ENCODE assay signal across 18 cellular contexts in the genomic region with DNA sequence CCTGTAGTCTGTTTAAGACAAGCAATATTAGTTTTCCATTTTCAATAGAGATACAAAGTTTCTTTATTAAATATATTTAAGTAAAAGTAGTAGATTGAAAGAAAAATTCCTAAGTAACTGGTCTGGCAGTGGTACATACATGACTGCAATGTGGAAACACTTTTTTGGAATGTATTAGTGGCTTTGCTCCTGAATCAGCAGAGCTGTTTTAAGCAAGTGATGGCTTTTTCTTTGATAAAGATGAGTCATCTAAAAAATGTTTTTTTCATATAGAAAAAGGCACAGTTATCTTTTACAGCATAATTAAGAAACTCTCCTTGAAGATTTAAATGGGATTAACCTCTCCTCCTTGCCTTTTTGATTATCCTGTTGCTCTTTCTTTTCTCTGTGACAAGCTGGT. TPM values are rescaled to one million over a fixed set of nuclear protein-coding genes. Genes with fewer than 3 reads are reported as not detected.
DNase-seq lines count a peak whose midpoint lies in the region; ATAC-seq, FAIRE-seq and TF ChIP-seq lines count a peak whose summit lies in the region.
"Had no signal": no experiment of that assay in that cellular context is flagged by ENCODE, and none has a peak within 500 bp of the region (broad histone marks: within the 10 kb centered on the region; RNA-seq: fewer than 3 reads in every experiment).

No MANE protein-coding gene starts in this region.

- CTCF ChIA-PET in K562 (lab: Yijun Ruan, JAX; ENCODE audit: low intra/inter-chr PET ratio): no interaction called here
- CTCF ChIA-PET in HEK293T (lab: Yijun Ruan, JAX): no interaction called here

- no peak for TF ChIP-seq EP300 in K562 (IDR thresholded peaks at IDR 0.05; ENCODE audit: low read length)

- ATAC-seq in K562: no peak
- no peak for ATAC-seq in GM18861 (IDR thresholded peaks at IDR 0.05; ENCODE audit: unreplicated experiment)
- no peak for ATAC-seq in GM18870 (IDR thresholded peaks at IDR 0.05; ENCODE audit: unreplicated experiment)

- H3K79me2 ChIP-seq in K562 (ENCODE audit: control insufficient read depth, insufficient read depth, low read length): no peaks in the 10 kb centered on the region

- no peak overlapping the region for H3K4me2 ChIP-seq in K562 (ENCODE audit: insufficient read depth, low read length)
- H3K4me2 ChIP-seq in mesenchymal stem cell (ENCODE audit: low read length, poor library complexity, severe bottlenecking): no peak overlapping the region

- H3K4me3 ChIP-seq in AG09309 (ENCODE audit: control insufficient read depth, low read depth, low read length) (no peak overlapping the region), K562 (no peak overlapping the region), mesenchymal stem cell (ENCODE audit: insufficient read depth in 1 of 2, low read depth in 1 of 2, low read length in 2 of 2) (no peak overlapping the region)
- H3K4me3 ChIP-seq: heart right ventricle had no signal

- no peak overlapping the region for H3K18ac ChIP-seq in mesenchymal stem cell (ENCODE audit: low read depth in 1 of 2, low read length in 2 of 2)

- H3K9ac ChIP-seq in K562 (ENCODE audit: insufficient read depth in 1 of 2, low read depth in 2 of 2, low read length in 2 of 2) (no peak overlapping the region), mesenchymal stem cell (ENCODE audit: low read length) (peak overlapping the region; percentile 61)

- no peak overlapping the region for H4K8ac ChIP-seq in mesenchymal stem cell (ENCODE audit: low read length)

- H3K9me3 ChIP-seq in K562 (replicated peaks; ENCODE audit: control insufficient read depth, insufficient read depth, low read depth, low read length) (no peaks in the 10 kb centered on the region), mesenchymal stem cell (ENCODE audit: control insufficient read depth, low read length) (no peaks in the 10 kb centered on the region)
- H3K9me3 ChIP-seq: heart right ventricle had no signal

- no peak overlapping the region for H2BK15ac ChIP-seq in mesenchymal stem cell (ENCODE audit: low read depth, poor library complexity, severe bottlenecking)

- FAIRE-seq in K562 (lab: Jason Lieb, UNC): no peak
- FAIRE-seq: endothelial cell of umbilical vein, H1 had no signal

- H3K4me1 ChIP-seq in K562 (replicated peaks in 1 of 2; ENCODE audit: control insufficient read depth in 2 of 2, insufficient read depth in 2 of 2, low read length in 2 of 2): no peaks in the 10 kb centered on the region
- no peaks in the 10 kb centered on the region for H3K4me1 ChIP-seq in mesenchymal stem cell (ENCODE audit: control insufficient read depth, insufficient read depth, low read depth, low read length)

- H2BK120ac ChIP-seq in mesenchymal stem cell (ENCODE audit: low read depth, low read length): no peak overlapping the region

- H2AFZ ChIP-seq in K562 (ENCODE audit: low read depth, low read length) (no peak overlapping the region), mesenchymal stem cell (ENCODE audit: low read depth, low read length) (no peak overlapping the region)

- H3K23ac ChIP-seq in mesenchymal stem cell (ENCODE audit: low read length in 2 of 2): no peak overlapping the region

- H4K20me1 ChIP-seq in K562 (replicated peaks; ENCODE audit: control insufficient read depth, insufficient read depth, low read length): peaks cover 4% of the 10 kb centered on the region; the same call in 1 of the 2 replicates

- no peak for TF ChIP-seq CTCF in AG09309 (IDR thresholded peaks at IDR 0.05; ENCODE audit: control insufficient read depth, insufficient read depth, low read depth, low read length, missing control alignments)
- TF ChIP-seq CTCF in K562 (IDR thresholded peaks at IDR 0.05 in 2 of 3, conservative IDR thresholded peaks at IDR 0.05 in 1 of 3; ENCODE audit: insufficient read depth in 2 of 3, low read depth in 1 of 3, low read length in 3 of 3): no peak

- no peak overlapping the region for H3K14ac ChIP-seq in mesenchymal stem cell (ENCODE audit: low read length in 2 of 2)

- H3K27me3 ChIP-seq in K562 (ENCODE audit: control insufficient read depth in 2 of 2, insufficient read depth in 2 of 2, low read length in 2 of 2): no peaks in the 10 kb centered on the region
- no peaks in the 10 kb centered on the region for H3K27me3 ChIP-seq in mesenchymal stem cell (ENCODE audit: control insufficient read depth in 1 of 2, insufficient read depth in 1 of 2, low read length in 2 of 2)
- H3K27me3 ChIP-seq: heart right ventricle had no signal

- no peak overlapping the region for H2BK12ac ChIP-seq in mesenchymal stem cell (ENCODE audit: low read length in 2 of 2)

- POLR2A ChIA-PET in K562 (lab: Yijun Ruan, JAX): interaction anchor here (1.2 to 3.0 kb wide), 2 partner anchors 10 to 16 kb away, joined by 4 to 8 read pairs; no protein-coding TSS in a partner anchor
- POLR2A ChIA-PET in HEK293T (lab: Yijun Ruan, JAX): no interaction called here

- H2BK5ac ChIP-seq in mesenchymal stem cell (ENCODE audit: low read depth, low read length, poor library complexity, severe bottlenecking): no peak overlapping the region

- no peaks in the 10 kb centered on the region for H3K9me1 ChIP-seq in K562 (ENCODE audit: control insufficient read depth, insufficient read depth, low read length)

- DNase-seq in AG09309 (ENCODE audit: low read depth) (peak; percentile 25), HS-5 (ENCODE audit: low read depth) (peak; percentile 14), K562 (ENCODE audit: extremely low read depth in 1 of 4, low spot score in 3 of 4) (no peak), mesenchymal stem cell (no peak), HEK293T (ENCODE audit: extremely low spot score) (no peak), DMS 273 (lab: John Stamatoyannopoulos, UW; ENCODE audit: unreplicated experiment) (no peak)
- DNase-seq: activated CD4-positive, alpha-beta T cell treated with anti-CD3 and anti-CD28 coated beads, Interleukin-2, amount 10 ng/mL, durations not matched to agents 7 days and 5 days; heart right ventricle; Kasumi-1; left cardiac atrium; naive B cell; NCI-H146; stimulated activated CD4-positive, alpha-beta T cell treated with anti-CD3 and anti-CD28 coated beads, Interleukin-1b, Interleukin-23, amount 100 ng/mL, for 48 hours had no signal

- no peak overlapping the region for H3K4ac ChIP-seq in mesenchymal stem cell (ENCODE audit: low read depth in 1 of 2, low read length in 2 of 2)

- no peak overlapping the region for H2AK5ac ChIP-seq in mesenchymal stem cell (ENCODE audit: low read length, severe bottlenecking)

- H3K27ac ChIP-seq in K562 (ENCODE audit: extremely low read depth, low read depth, low read length): no peak overlapping the region
- no peak overlapping the region for H3K27ac ChIP-seq in mesenchymal stem cell (ENCODE audit: low read length, poor library complexity, severe bottlenecking)
- H3K27ac ChIP-seq: C4-2B had no signal

- no peak overlapping the region for H4K91ac ChIP-seq in mesenchymal stem cell (ENCODE audit: low read length)

- peaks cover 26% of the 10 kb centered on the region for H3K79me1 ChIP-seq in mesenchymal stem cell (replicated peaks; ENCODE audit: low read length, poor library complexity, severe bottlenecking)

- BruUV-seq in K562 (replicated peaks; lab: Mats Ljungman, UMichigan): no TSS peak

- TF ChIP-seq RAD21 in K562 (CRISPR knock-in tag; conservative IDR thresholded peaks at IDR 0.05 in 1 of 2, IDR thresholded peaks at IDR 0.05 in 1 of 2): no peak

- TF ChIP-seq POLR2A in K562 (conservative IDR thresholded peaks at IDR 0.05): no peak

- in situ Hi-C loops in K562 (cut with MboI): no loop called here

- intact Hi-C loops in K562 (cut with micrococcal nuclease): no loop called here

- peaks cover 92% of the 10 kb centered on the region for H3K36me3 ChIP-seq in K562 (ENCODE audit: control insufficient read depth, insufficient read depth, low read length)
- H3K36me3 ChIP-seq in mesenchymal stem cell (ENCODE audit: control insufficient read depth in 1 of 2, insufficient read depth in 2 of 2, low read depth in 1 of 2, low read length in 2 of 2): peaks cover 21 to 88% of the 10 kb centered on the region in 2 experiments

TF ChIP-seq in K562, 482 proteins besides CTCF, POLR2A, EP300 and RAD21:
- TF ChIP-seq ZNF316 (IDR thresholded peaks at IDR 0.05) (0 out of 2 replicates have a peak, but pooled peaks have one; percentile 21), SUPT5H (IDR thresholded peaks at IDR 0.05) (no peak)

TF ChIP-seq in HEK293T, 16 proteins besides CTCF, POLR2A, EP300 and RAD21 (continues in another document):
- TF ChIP-seq BHLHE40 (IDR thresholded peaks at IDR 0.05; ENCODE audit: borderline replicate concordance) (no peak), L3MBTL2 (conservative IDR thresholded peaks at IDR 0.05) (no peak), NFRKB (IDR thresholded peaks at IDR 0.05) (no peak), FOXK2 (IDR thresholded peaks at IDR 0.05) (no peak), FOXM1 (IDR thresholded peaks at IDR 0.05; ENCODE audit: borderline replicate concordance) (no peak), LEF1 (IDR thresholded peaks at IDR 0.05; ENCODE audit: borderline replicate concordance) (no peak), HDGF (IDR thresholded peaks at IDR 0.05; ENCODE audit: borderline replicate concordance) (no peak), SP1 (IDR thresholded peaks at IDR 0.05) (no peak), TARDBP (IDR thresholded peaks at IDR 0.05) (no peak), ZNF384 (IDR thresholded peaks at IDR 0.05) (no peak), SUZ12 (IDR thresholded peaks at IDR 0.05) (no peak), ARNT (IDR thresholded peaks at IDR 0.05) (no peak), ELF4 (IDR thresholded peaks at IDR 0.05) (no peak)

RNA-seq across cellular contexts. Expression of a gene that starts 34.9 kb away (rescaled TPM):
- 103 and 245 TPM in 2 replicates for total RNA-seq in K562 (2011; cell fraction: chromatin; rRNA removed; ENCODE audit: low replicate concordance)
- 51.0 and 66.5 TPM in 2 replicates for total RNA-seq in K562 (2011; cell fraction: nucleolus; rRNA removed)
- total RNA-seq in K562 (2011; cell fraction: nucleoplasm; rRNA removed): 131 and 168 TPM in 2 replicates
- total RNA-seq in K562 (2014; rRNA removed) (20.5 and 23.2 TPM in 2 replicates), K562 (2014; rRNA removed; fragmentation: Illumina TruSeq; extraction: Trizol) (24.8 and 28.7 TPM in 2 replicates), K562 (2015; rRNA removed; fragmentation: Illumina TruSeq; extraction: Trizol) (21.7 and 24.5 TPM in 2 replicates), K562 (2021) (36.9 and 37.9 TPM in 2 replicates)
- polyA plus RNA-seq in K562 (2011; rRNA removed) (54.3 and 95.4 TPM in 2 replicates), K562 (2014; fragmentation: Illumina TruSeq; extraction: Trizol) (23.5 and 26.7 TPM in 2 replicates), K562 (2014; fragmentation: Nextera tagmentation; extraction: Ambion mirVana) (10 to 100 TPM in 1 of 2 experiments, 1 to 10 TPM in 1; 7.5 to 11.7 TPM), K562 (2014; rRNA removed) (26.2 and 31.5 TPM in 2 replicates)
- 18.7 and 27.9 TPM in 2 replicates for polyA plus RNA-seq in K562 (2011; cell fraction: cytosol; rRNA removed)
- polyA plus RNA-seq in K562 (2011; cell fraction: nucleus; rRNA removed): 94.1 and 101 TPM in 2 replicates
- polyA plus RNA-seq in K562 (2012): 24.0 and 33.7 TPM in 2 replicates
- polyA minus RNA-seq in K562 (2011; rRNA and poly(A)+ RNA removed): 122 and 168 TPM in 2 replicates
- polyA minus RNA-seq in K562 (2011; cell fraction: cytosol; rRNA and poly(A)+ RNA removed): 40.0 and 58.0 TPM in 2 replicates
- 89.4 and 102 TPM in 2 replicates for polyA minus RNA-seq in K562 (2011; cell fraction: nucleus; rRNA and poly(A)+ RNA removed)
- 14.3 TPM for polyA plus RNA-seq in mesenchymal stem cell (2013, experiment 1 of 2)
- 14.2 TPM for polyA plus RNA-seq in mesenchymal stem cell (2013, experiment 2 of 2)

Comparison
In these comparisons a context has a peak if more than half of its experiments do, and no peak if none do; other contexts are left out.
1. DNase-seq: peak in AG09309 (single experiment) and HS-5 (single experiment); none in K562 (0 of 4), mesenchymal stem cell (single experiment), HEK293T (single experiment) and DMS 273 (single experiment).